ENCODE assay signal across 35 cellular contexts in the genomic region with DNA sequence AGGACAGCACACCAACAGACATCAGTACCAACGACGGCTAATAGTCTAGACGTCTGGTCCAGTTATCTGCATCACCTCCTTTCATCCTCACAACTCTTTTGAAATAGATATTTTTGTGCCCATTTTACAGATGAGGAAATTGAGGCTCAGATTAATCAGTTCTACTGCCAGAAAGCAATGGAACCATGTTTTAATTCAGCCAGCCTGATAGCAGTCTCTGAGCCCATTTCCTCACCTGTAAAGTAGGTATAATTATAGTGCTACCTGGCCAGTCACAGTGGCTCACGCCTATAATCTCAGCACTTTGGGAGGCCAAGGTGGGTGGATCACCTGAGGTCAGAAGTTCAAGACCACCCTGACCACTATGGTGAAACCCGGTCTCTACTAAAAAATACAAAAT. TPM values are rescaled to one million over a fixed set of nuclear protein-coding genes. Genes with fewer than 3 reads are reported as not detected.
"Had no signal": no experiment of that assay in that cellular context is flagged by ENCODE, and none has a peak within 500 bp of the region (broad histone marks: within the 10 kb centered on the region; RNA-seq: fewer than 3 reads in every experiment).

No MANE protein-coding gene starts in this region.

- H3K9ac ChIP-seq: neural progenitor cell, parathyroid adenoma had no signal

- H3K27me3 ChIP-seq: neural progenitor cell, ovary, thyroid gland, tibial nerve, upper lobe of right lung, uterus had no signal

- H3K4me2 ChIP-seq: neural progenitor cell, smooth muscle cell had no signal

- H3K27ac Mint-ChIP-seq: naive thymus-derived CD4-positive, alpha-beta T cell; natural killer cell; nephron; progenitor cell of endocrine pancreas; stimulated activated effector memory CD8-positive, alpha-beta T cell treated with anti-CD3 and anti-CD28 coated beads, Interleukin-12 subunit alpha, Interleukin-12 subunit beta, amount 100 ng/mL, for 72 hours; stimulated activated naive B cell treated with anti-CD40 and anti-IgM and Interleukin-4, amounts not matched to agents 10 μg/mL and 1 μg/mL and 100 μg/mL, for 72 hours; stimulated activated naive CD8-positive, alpha-beta T cell treated with anti-CD3 and anti-CD28 coated beads, Interleukin-15, Interleukin-2, amounts not matched to agents 100 ng/mL and 50 ng/mL, for 24 hours had no signal

- H3K27ac ChIP-seq: neural progenitor cell, ovary, parathyroid adenoma, psoas muscle, skin epidermis, spleen, stomach, thoracic aorta, thyroid gland, tibial nerve, upper lobe of right lung, uterus had no signal

- H3K79me2 ChIP-seq: parathyroid adenoma had no signal

- H3K9me3 ChIP-seq: ovary, psoas muscle, spleen, stomach, thoracic aorta, thyroid gland, tibial nerve, upper lobe of right lung, uterus had no signal

- H2AFZ ChIP-seq: neural progenitor cell, parathyroid adenoma had no signal

- H3K36me3 Mint-ChIP-seq: naive thymus-derived CD4-positive, alpha-beta T cell; natural killer cell; neural progenitor cell; stimulated activated effector memory CD8-positive, alpha-beta T cell treated with anti-CD3 and anti-CD28 coated beads, Interleukin-12 subunit alpha, Interleukin-12 subunit beta, amount 100 ng/mL, for 72 hours; stimulated activated naive B cell treated with anti-CD40 and anti-IgM and Interleukin-4, amounts not matched to agents 10 μg/mL and 1 μg/mL and 100 μg/mL, for 72 hours had no signal

- H3K4me3 ChIP-seq: neural progenitor cell, ovary, psoas muscle, skin epidermis, smooth muscle cell, spleen, stomach, thoracic aorta, thyroid gland, tibial nerve, upper lobe of right lung, uterus had no signal

- DNase-seq: naive thymus-derived CD4-positive, alpha-beta T cell; natural killer cell; occipital lobe; ovary; psoas muscle; right cardiac atrium; spleen; stimulated activated CD4-positive, alpha-beta T cell treated with anti-CD3 and anti-CD28 coated beads, Interleukin-12 subunit alpha, Interleukin-12 subunit beta, amount 100 ng/mL, for 4 hours; stimulated activated CD4-positive, alpha-beta T cell treated with anti-CD3 and anti-CD28 coated beads, Interleukin-2, amount 100 ng/mL, for 24 hours; stimulated activated CD4-positive, alpha-beta T cell treated with anti-CD3 and anti-CD28 coated beads, Interleukin-2, amount 100 ng/mL, for 48 hours; stimulated activated CD4-positive, alpha-beta T cell treated with anti-CD3 and anti-CD28 coated beads, Interleukin-4, amount 100 ng/mL, for 24 hours; stimulated activated naive B cell treated with anti-CD40 and anti-IgM and Interleukin-4, amounts not matched to agents 10 μg/mL and 1 μg/mL and 100 μg/mL, for 72 hours; stimulated activated naive CD4-positive, alpha-beta T cell treated with Interleukin-2 at 50 U/mL for 16 hours; stomach; thyroid gland; trophoblast cell; upper lobe of right lung; uterus had no signal

- ATAC-seq: naive thymus-derived CD4-positive, alpha-beta T cell; natural killer cell; psoas muscle; right cardiac atrium; sciatic nerve; stimulated activated effector memory CD8-positive, alpha-beta T cell treated with anti-CD3 and anti-CD28 coated beads, Interleukin-12 subunit alpha, Interleukin-12 subunit beta, amount 100 ng/mL, for 72 hours; stimulated activated naive B cell treated with anti-CD40 and anti-IgM and Interleukin-4, amounts not matched to agents 10 μg/mL and 1 μg/mL and 100 μg/mL, for 72 hours; upper lobe of right lung had no signal

- H3K4me3 Mint-ChIP-seq: naive thymus-derived CD4-positive, alpha-beta T cell; natural killer cell; nephron; stimulated activated effector memory CD8-positive, alpha-beta T cell treated with anti-CD3 and anti-CD28 coated beads, Interleukin-12 subunit alpha, Interleukin-12 subunit beta, amount 100 ng/mL, for 72 hours; stimulated activated naive B cell treated with anti-CD40 and anti-IgM and Interleukin-4, amounts not matched to agents 10 μg/mL and 1 μg/mL and 100 μg/mL, for 72 hours; stimulated activated naive CD8-positive, alpha-beta T cell treated with anti-CD3 and anti-CD28 coated beads, Interleukin-15, Interleukin-2, amounts not matched to agents 100 ng/mL and 50 ng/mL, for 24 hours had no signal

- H3K9me3 Mint-ChIP-seq: naive thymus-derived CD4-positive, alpha-beta T cell; natural killer cell; nephron; neural progenitor cell; stimulated activated effector memory CD8-positive, alpha-beta T cell treated with anti-CD3 and anti-CD28 coated beads, Interleukin-12 subunit alpha, Interleukin-12 subunit beta, amount 100 ng/mL, for 72 hours; stimulated activated naive B cell treated with anti-CD40 and anti-IgM and Interleukin-4, amounts not matched to agents 10 μg/mL and 1 μg/mL and 100 μg/mL, for 72 hours; stimulated activated naive CD8-positive, alpha-beta T cell treated with anti-CD3 and anti-CD28 coated beads, Interleukin-15, Interleukin-2, amounts not matched to agents 100 ng/mL and 50 ng/mL, for 24 hours had no signal

- H3K36me3 ChIP-seq: neural progenitor cell, ovary, spleen, stomach, thoracic aorta, thyroid gland, tibial nerve, upper lobe of right lung, uterus had no signal

- H3K4me1 ChIP-seq: psoas muscle, spleen, stomach, upper lobe of right lung, uterus had no signal

- H3K4me1 Mint-ChIP-seq: naive thymus-derived CD4-positive, alpha-beta T cell; natural killer cell; stimulated activated effector memory CD8-positive, alpha-beta T cell treated with anti-CD3 and anti-CD28 coated beads, Interleukin-12 subunit alpha, Interleukin-12 subunit beta, amount 100 ng/mL, for 72 hours; stimulated activated naive B cell treated with anti-CD40 and anti-IgM and Interleukin-4, amounts not matched to agents 10 μg/mL and 1 μg/mL and 100 μg/mL, for 72 hours had no signal

RNA-seq across cellular contexts. Expression of gene BMP7, which starts 9.8 kb away (rescaled TPM):
- total RNA-seq: naive thymus-derived CD4-positive, alpha-beta T cell; natural killer cell; osteoblast; psoas muscle had no signal
- polyA plus RNA-seq: naive thymus-derived CD4-positive, alpha-beta T cell had no signal

RNA-seq across cellular contexts. Expression of gene SPO11, which starts 53.4 kb away (rescaled TPM):
- total RNA-seq: naive thymus-derived CD4-positive, alpha-beta T cell; natural killer cell; occipital lobe; osteoblast; ovary; progenitor cell of endocrine pancreas; psoas muscle; renal cortical epithelial cell; right cardiac atrium; sciatic nerve; smooth muscle cell; spleen; stomach; subcutaneous adipose tissue; temporal lobe; thoracic aorta; thyroid gland; tibial nerve; upper lobe of right lung; urinary bladder; uterus had no signal
- polyA plus RNA-seq: naive thymus-derived CD4-positive, alpha-beta T cell; neural cell; ovary; psoas muscle; right cardiac atrium; smooth muscle cell; spleen; stomach; urinary bladder had no signal
